18 cellular contexts compared by ENCODE assay signal in the genomic region with DNA sequence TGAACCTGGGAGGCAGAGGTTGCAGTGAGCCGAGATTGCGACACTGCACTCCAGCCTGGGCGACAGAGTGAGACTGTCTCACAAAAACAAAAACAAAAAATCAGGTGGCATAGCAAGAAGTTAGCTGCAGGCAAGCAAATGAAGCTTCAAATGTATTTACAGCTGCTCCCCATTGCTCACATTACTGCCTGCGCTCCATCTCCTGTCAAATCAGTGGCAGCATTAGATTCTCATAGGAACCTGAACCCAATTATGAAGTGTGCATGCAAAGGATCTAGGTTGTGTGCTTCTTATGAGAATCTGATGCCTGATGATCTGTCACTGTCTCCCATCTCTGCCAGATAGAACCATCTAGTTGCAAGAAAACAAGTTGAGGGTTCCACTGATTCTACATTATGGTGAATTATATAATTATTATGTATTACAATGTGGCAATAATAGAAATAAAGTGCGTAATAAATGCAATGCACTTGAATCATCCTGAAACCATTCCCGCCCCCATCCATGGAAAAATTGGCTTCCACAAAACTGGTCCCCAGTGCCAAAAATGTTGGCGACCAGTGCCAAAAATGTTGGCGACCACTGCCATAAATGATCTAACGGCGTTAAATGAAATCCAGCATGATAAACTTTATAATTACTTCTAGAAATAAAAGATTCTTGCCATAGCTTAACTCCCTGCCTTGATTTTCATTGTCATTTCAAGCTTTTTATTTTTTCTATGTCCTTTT.
A peak's percentile ranks its signal among the peaks of the same experiment; 100 is the strongest.
DNase-seq lines count a peak whose midpoint lies in the region; ATAC-seq and TF ChIP-seq lines count a peak whose summit lies in the region.
"Had no signal": no experiment of that assay in that cellular context is flagged by ENCODE, and none has a peak within 500 bp of the region (broad histone marks: within the 10 kb centered on the region; RNA-seq: fewer than 3 reads in every experiment).

No MANE protein-coding gene starts in this region.

- peak overlapping the region in 1 of 2 donors; percentile 27 for H3K27ac ChIP-seq in thoracic aorta
- H3K27ac ChIP-seq: SK-N-MC had no signal

- H3K36me3 ChIP-seq in MG63 = no peaks in the 10 kb centered on the region
- H3K36me3 ChIP-seq in adipocyte (ENCODE audit: control insufficient read depth, insufficient read depth, low read length, severe bottlenecking) = no peaks in the 10 kb centered on the region
- no peaks in the 10 kb centered on the region for H3K36me3 ChIP-seq in thoracic aorta

- peak overlapping the region; percentile 34 for H3K9ac ChIP-seq in adipocyte (ENCODE audit: low read length)

- no peaks in the 10 kb centered on the region for H3K9me3 ChIP-seq in MG63
- no peaks in the 10 kb centered on the region for H3K9me3 ChIP-seq in adipocyte (ENCODE audit: control insufficient read depth, low read length)
- no peaks in the 10 kb centered on the region for H3K9me3 ChIP-seq in thoracic aorta

- H3K4me3 ChIP-seq in MG63 = no peak overlapping the region
- H3K4me3 ChIP-seq in adipocyte (ENCODE audit: low read length) = no peak overlapping the region
- H3K4me3 ChIP-seq in thoracic aorta = peak overlapping the region; percentile 10
- H3K4me3 ChIP-seq: GM12878, SK-N-MC had no signal

- no peak for TF ChIP-seq CTCF in thoracic aorta (IDR thresholded peaks at IDR 0.05)

- peak; percentile 35 for DNase-seq in MG63
- DNase-seq in adipocyte (ENCODE audit: low read depth) = no peak
- DNase-seq in left kidney (ENCODE audit: low read depth, low spot score) = peak; percentile 14
- DNase-seq in thoracic aorta (ENCODE audit: low spot score) = no peak
- no peak for DNase-seq in GM19238 (ENCODE audit: insufficient read length, low spot score)
- no peak for DNase-seq in C1 segment of cervical spinal cord (lab: John Stamatoyannopoulos, UW)
- DNase-seq: CD8-positive, alpha-beta memory T cell; DND-41; GDM1; HCEC 1CT; KBM-7; NCI-H1436; NCI-H2029; NCI-H2171; NCI-H510A had no signal

- no peak for ATAC-seq in thoracic aorta (ENCODE audit: insufficient number of reproducible peaks, low FRiP score, low read depth)
- no peak for ATAC-seq in HG03108 (IDR thresholded peaks at IDR 0.05; ENCODE audit: unreplicated experiment)
- ATAC-seq: GM12878 had no signal

- peaks cover 23% of the 10 kb centered on the region for H3K4me1 ChIP-seq in adipocyte (ENCODE audit: control insufficient read depth, insufficient read depth, low read length)
- H3K4me1 ChIP-seq in thoracic aorta (ENCODE audit: control insufficient read depth in 1 of 2, low read depth in 2 of 2) = peaks cover 0 to 24% of the 10 kb centered on the region in 2 donors

- H3K27me3 ChIP-seq in MG63 (no peaks in the 10 kb centered on the region), adipocyte (replicated peaks; ENCODE audit: control insufficient read depth, insufficient read depth, low read length) (no peaks in the 10 kb centered on the region), thoracic aorta (replicated peaks; ENCODE audit: insufficient read depth) (no peaks in the 10 kb centered on the region)

Comparison
In these comparisons a context has a peak if more than half of its experiments do, and no peak if none do; other contexts are left out.
1. DNase-seq: peak in MG63 (single experiment) and left kidney (single experiment); none in adipocyte (single experiment), thoracic aorta (single experiment), GM19238 (single experiment) and C1 segment of cervical spinal cord (0 of 14).